ENCODE assay signal across 20 cellular contexts in genomic region chr13:104949840-104950805, GRCh38.
DNase-seq lines count a peak whose midpoint lies in the region; ATAC-seq and TF ChIP-seq lines count a peak whose summit lies in the region.
"Had no signal": no experiment of that assay in that cellular context is flagged by ENCODE, and none has a peak within 500 bp of the region (broad histone marks: within the 10 kb centered on the region; RNA-seq: fewer than 3 reads in every experiment).

No MANE protein-coding gene starts in this region.

- H3K27me3 Mint-ChIP-seq in activated T-helper 17 cell treated with anti-CD3 and anti-CD28 coated beads, Interleukin-2, amount 50 U/mL, for 72 hours, result no peaks in the 10 kb centered on the region
- H3K27me3 Mint-ChIP-seq: T-cell had no signal

- DNase-seq in COLO829 (ENCODE audit: low spot score) (peak; percentile 2), OCI-M1 (lab: John Stamatoyannopoulos, UW) (peak; percentile 71), choroid plexus epithelial cell (ENCODE audit: low read depth) (peak; percentile 37), left lobe of liver (ENCODE audit: low spot score) (no peak), coronary artery (ENCODE audit: low spot score) (no peak)
- DNase-seq: activated CD4-positive, alpha-beta T cell treated with anti-CD3 and anti-CD28 coated beads, Interleukin-2, amount 50 U/mL, for 4 hours; body of pancreas; endodermal cell; H9; IMR-90; left lung; NCI-H1930; NCI-H345; substantia nigra; T-cell had no signal

- H3K4me3 Mint-ChIP-seq in activated T-helper 17 cell treated with anti-CD3 and anti-CD28 coated beads, Interleukin-2, amount 50 U/mL, for 72 hours, result no peak overlapping the region
- H3K4me3 Mint-ChIP-seq: endodermal cell, H9, T-cell had no signal

- no peaks in the 10 kb centered on the region for H3K4me1 Mint-ChIP-seq in activated T-helper 17 cell treated with anti-CD3 and anti-CD28 coated beads, Interleukin-2, amount 50 U/mL, for 72 hours
- H3K4me1 Mint-ChIP-seq: endodermal cell, H9, T-cell had no signal

- H3K36me3 Mint-ChIP-seq in activated T-helper 17 cell treated with anti-CD3 and anti-CD28 coated beads, Interleukin-2, amount 50 U/mL, for 72 hours (ENCODE audit: low read depth), result no peaks in the 10 kb centered on the region
- H3K36me3 Mint-ChIP-seq: T-cell had no signal

- H3K4me3 ChIP-seq in choroid plexus epithelial cell (ENCODE audit: low read depth, low read length), result no peak overlapping the region
- H3K4me3 ChIP-seq in coronary artery, result no peak overlapping the region
- H3K4me3 ChIP-seq: body of pancreas, left lung, prostate gland had no signal

- no peak overlapping the region for H3K27ac Mint-ChIP-seq in activated T-helper 17 cell treated with anti-CD3 and anti-CD28 coated beads, Interleukin-2, amount 50 U/mL, for 72 hours
- H3K27ac Mint-ChIP-seq: endodermal cell, H9, T-cell had no signal

- H3K9me3 Mint-ChIP-seq in activated T-helper 17 cell treated with anti-CD3 and anti-CD28 coated beads, Interleukin-2, amount 50 U/mL, for 72 hours, result no peaks in the 10 kb centered on the region

- ATAC-seq in left lobe of liver (peak; percentile 64), HG02678 (IDR thresholded peaks at IDR 0.05; ENCODE audit: unreplicated experiment) (no peak), HG03457 (IDR thresholded peaks at IDR 0.05; ENCODE audit: unreplicated experiment) (no peak)
- ATAC-seq in activated T-helper 17 cell treated with anti-CD3 and anti-CD28 coated beads, Interleukin-2, amount 50 U/mL, for 72 hours (replicated peaks), result no peak
- ATAC-seq: body of pancreas, left lung, T-cell had no signal

- H3K27ac ChIP-seq in coronary artery, result no peak overlapping the region
- H3K27ac ChIP-seq: body of pancreas, C4-2B, left lung, prostate gland had no signal

- TF ChIP-seq CTCF in choroid plexus epithelial cell (conservative IDR thresholded peaks at IDR 0.05; ENCODE audit: low read depth, low read length) (no peak), coronary artery (IDR thresholded peaks at IDR 0.05) (no peak)

Comparison
In these comparisons a context has a peak if more than half of its experiments do, and no peak if none do; other contexts are left out.
1. DNase-seq: peak in COLO829 (single experiment), OCI-M1 (single experiment) and choroid plexus epithelial cell (single experiment); none in left lobe of liver (single experiment) and coronary artery (single experiment).